ENCODE assay signal across 21 cellular contexts in genomic region chr16:79329163-79329521, GRCh38.
DNase-seq lines count a peak whose midpoint lies in the region; ATAC-seq and TF ChIP-seq lines count a peak whose summit lies in the region.
"Had no signal": no experiment of that assay in that cellular context is flagged by ENCODE, and none has a peak within 500 bp of the region (broad histone marks: within the 10 kb centered on the region; RNA-seq: fewer than 3 reads in every experiment).

No MANE protein-coding gene starts in this region.

- H3K9me3 Mint-ChIP-seq in dendritic cell treated with granulocyte-macrophage colony-stimulating factor and Interleukin-4, amounts not matched to agents 40 ng/mL and 50 ng/mL, for 4 days = no peaks in the 10 kb centered on the region
- H3K9me3 Mint-ChIP-seq: activated B cell treated with CpG ODN at 0.5 μM for 24 hours; activated CD8-positive, alpha-beta T cell treated with anti-CD3 and anti-CD28 coated beads for 36 hours; CD4-positive, alpha-beta T cell; endodermal cell; nephron had no signal

- no peak overlapping the region for H3K27ac ChIP-seq in foreskin keratinocyte
- H3K27ac ChIP-seq: parathyroid adenoma, RWPE1, testis had no signal

- TF ChIP-seq CTCF in foreskin keratinocyte (conservative IDR thresholded peaks at IDR 0.05) = no peak

- DNase-seq in CD1c-positive myeloid dendritic cell (ENCODE audit: extremely low spot score) = peak; percentile 94
- peak; percentile 85 to 95 for DNase-seq in NOMO-1 (lab: John Stamatoyannopoulos, UW; ENCODE audit: unreplicated experiment in 2 of 2)
- DNase-seq in medulla oblongata (ENCODE audit: extremely low spot score) = peak; percentile 83
- no peak for DNase-seq in foreskin keratinocyte
- DNase-seq in cerebellar nuclear complex (lab: John Stamatoyannopoulos, UW) = no peak
- DNase-seq in NCI-H524 (lab: John Stamatoyannopoulos, UW) = no peak
- DNase-seq: activated B cell treated with CpG ODN at 0.5 μM for 24 hours; activated CD8-positive, alpha-beta T cell treated with anti-CD3 and anti-CD28 coated beads for 36 hours; activated T-cell treated with anti-CD3 and anti-CD28 coated beads, Interleukin-2, amount 50 U/mL, for 1 hour; CD4-positive, alpha-beta T cell; DMS 273 treated with DMSO at 0.1 percent for 48 hours; endodermal cell; NCI-H2081 treated with DMSO at 0.1 percent for 48 hours; T1000; testis had no signal

- ATAC-seq in foreskin keratinocyte (no peak), HG03439 (IDR thresholded peaks at IDR 0.05; ENCODE audit: unreplicated experiment) (no peak)
- ATAC-seq: activated CD8-positive, alpha-beta T cell treated with anti-CD3 and anti-CD28 coated beads for 36 hours had no signal

- intact Hi-C loops in dendritic cell treated with granulocyte-macrophage colony-stimulating factor and Interleukin-4, amounts not matched to agents 40 ng/mL and 50 ng/mL, for 4 days (cut with micrococcal nuclease) = loop anchor here (1.0 to 10.0 kb wide), 5 partner anchors 13 to 272 kb away; partner anchors contain the start of gene MAF

- no peaks in the 10 kb centered on the region for H3K36me3 Mint-ChIP-seq in dendritic cell treated with granulocyte-macrophage colony-stimulating factor and Interleukin-4, amounts not matched to agents 40 ng/mL and 50 ng/mL, for 4 days (ENCODE audit: low read depth)

- peak overlapping the region; percentile 49 for H3K4me3 Mint-ChIP-seq in dendritic cell treated with granulocyte-macrophage colony-stimulating factor and Interleukin-4, amounts not matched to agents 40 ng/mL and 50 ng/mL, for 4 days
- H3K4me3 Mint-ChIP-seq: activated B cell treated with CpG ODN at 0.5 μM for 24 hours; activated CD8-positive, alpha-beta T cell treated with anti-CD3 and anti-CD28 coated beads for 36 hours; CD4-positive, alpha-beta T cell; endodermal cell; nephron had no signal

- H3K27me3 Mint-ChIP-seq in dendritic cell treated with granulocyte-macrophage colony-stimulating factor and Interleukin-4, amounts not matched to agents 40 ng/mL and 50 ng/mL, for 4 days = peaks cover 1% of the 10 kb centered on the region
- H3K27me3 Mint-ChIP-seq: CD4-positive, alpha-beta T cell had no signal

- peaks cover 2% of the 10 kb centered on the region for H3K27me3 ChIP-seq in foreskin keratinocyte
- H3K27me3 ChIP-seq: adrenal gland, testis had no signal

- H3K4me1 ChIP-seq in foreskin keratinocyte = no peaks in the 10 kb centered on the region
- H3K4me1 ChIP-seq: testis had no signal

- peak overlapping the region; percentile 92 for H3K27ac Mint-ChIP-seq in dendritic cell treated with granulocyte-macrophage colony-stimulating factor and Interleukin-4, amounts not matched to agents 40 ng/mL and 50 ng/mL, for 4 days
- H3K27ac Mint-ChIP-seq: activated B cell treated with CpG ODN at 0.5 μM for 24 hours; activated CD8-positive, alpha-beta T cell treated with anti-CD3 and anti-CD28 coated beads for 36 hours; CD4-positive, alpha-beta T cell; endodermal cell; nephron had no signal

- peaks cover 70% of the 10 kb centered on the region for H3K4me1 Mint-ChIP-seq in dendritic cell treated with granulocyte-macrophage colony-stimulating factor and Interleukin-4, amounts not matched to agents 40 ng/mL and 50 ng/mL, for 4 days (ENCODE audit: low read depth)

Comparison
In these comparisons a context has a peak if more than half of its experiments do, and no peak if none do; other contexts are left out.
1. DNase-seq: peak in CD1c-positive myeloid dendritic cell (single experiment), NOMO-1 (2 of 2) and medulla oblongata (single experiment); none in foreskin keratinocyte (0 of 2), cerebellar nuclear complex (0 of 2) and NCI-H524 (0 of 2).